ENCODE assay signal across 1 cellular context in genomic region chr2:101763496-101764333, GRCh38.
TF ChIP-seq lines count a peak whose summit lies in the region.

No MANE protein-coding gene starts in this region.

TF ChIP-seq in HepG2, 621 proteins besides CTCF, POLR2A, EP300 and RAD21 (continued from another document and continues in another):
- TF ChIP-seq, protein P1, sequence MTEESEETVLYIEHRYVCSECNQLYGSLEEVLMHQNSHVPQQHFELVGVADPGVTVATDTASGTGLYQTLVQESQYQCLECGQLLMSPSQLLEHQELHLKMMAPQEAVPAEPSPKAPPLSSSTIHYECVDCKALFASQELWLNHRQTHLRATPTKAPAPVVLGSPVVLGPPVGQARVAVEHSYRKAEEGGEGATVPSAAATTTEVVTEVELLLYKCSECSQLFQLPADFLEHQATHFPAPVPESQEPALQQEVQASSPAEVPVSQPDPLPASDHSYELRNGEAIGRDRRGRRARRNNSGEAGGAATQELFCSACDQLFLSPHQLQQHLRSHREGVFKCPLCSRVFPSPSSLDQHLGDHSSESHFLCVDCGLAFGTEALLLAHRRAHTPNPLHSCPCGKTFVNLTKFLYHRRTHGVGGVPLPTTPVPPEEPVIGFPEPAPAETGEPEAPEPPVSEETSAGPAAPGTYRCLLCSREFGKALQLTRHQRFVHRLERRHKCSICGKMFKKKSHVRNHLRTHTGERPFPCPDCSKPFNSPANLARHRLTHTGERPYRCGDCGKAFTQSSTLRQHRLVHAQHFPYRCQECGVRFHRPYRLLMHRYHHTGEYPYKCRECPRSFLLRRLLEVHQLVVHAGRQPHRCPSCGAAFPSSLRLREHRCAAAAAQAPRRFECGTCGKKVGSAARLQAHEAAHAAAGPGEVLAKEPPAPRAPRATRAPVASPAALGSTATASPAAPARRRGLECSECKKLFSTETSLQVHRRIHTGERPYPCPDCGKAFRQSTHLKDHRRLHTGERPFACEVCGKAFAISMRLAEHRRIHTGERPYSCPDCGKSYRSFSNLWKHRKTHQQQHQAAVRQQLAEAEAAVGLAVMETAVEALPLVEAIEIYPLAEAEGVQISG (CRISPR knock-in tag; IDR thresholded peaks at IDR 0.05): no peak
- TF ChIP-seq THRA (CRISPR knock-in tag; IDR thresholded peaks at IDR 0.05; ENCODE audit: borderline replicate concordance): peak; percentile 75; the same call in 1 of the 2 replicates
- no peak for TF ChIP-seq REXO4 (CRISPR knock-in tag; IDR thresholded peaks at IDR 0.05; ENCODE audit: borderline replicate concordance)
- no peak for TF ChIP-seq ZNF709 (CRISPR knock-in tag; IDR thresholded peaks at IDR 0.05)
- TF ChIP-seq PHF21A (CRISPR knock-in tag; IDR thresholded peaks at IDR 0.05): peak; percentile 97
- TF ChIP-seq, protein P2, sequence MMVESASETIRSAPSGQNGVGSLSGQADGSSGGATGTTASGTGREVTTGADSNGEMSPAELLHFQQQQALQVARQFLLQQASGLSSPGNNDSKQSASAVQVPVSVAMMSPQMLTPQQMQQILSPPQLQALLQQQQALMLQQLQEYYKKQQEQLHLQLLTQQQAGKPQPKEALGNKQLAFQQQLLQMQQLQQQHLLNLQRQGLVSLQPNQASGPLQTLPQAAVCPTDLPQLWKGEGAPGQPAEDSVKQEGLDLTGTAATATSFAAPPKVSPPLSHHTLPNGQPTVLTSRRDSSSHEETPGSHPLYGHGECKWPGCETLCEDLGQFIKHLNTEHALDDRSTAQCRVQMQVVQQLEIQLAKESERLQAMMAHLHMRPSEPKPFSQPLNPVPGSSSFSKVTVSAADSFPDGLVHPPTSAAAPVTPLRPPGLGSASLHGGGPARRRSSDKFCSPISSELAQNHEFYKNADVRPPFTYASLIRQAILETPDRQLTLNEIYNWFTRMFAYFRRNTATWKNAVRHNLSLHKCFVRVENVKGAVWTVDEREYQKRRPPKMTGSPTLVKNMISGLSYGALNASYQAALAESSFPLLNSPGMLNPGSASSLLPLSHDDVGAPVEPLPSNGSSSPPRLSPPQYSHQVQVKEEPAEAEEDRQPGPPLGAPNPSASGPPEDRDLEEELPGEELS (CRISPR knock-in tag; IDR thresholded peaks at IDR 0.05): peak; percentile 95
- TF ChIP-seq ZNF407 (CRISPR knock-in tag; IDR thresholded peaks at IDR 0.05; ENCODE audit: not compliant biosample characterization): no peak
- TF ChIP-seq SMAD3 (CRISPR knock-in tag; IDR thresholded peaks at IDR 0.05): peak; percentile 93
- no peak for TF ChIP-seq JUN (CRISPR knock-in tag; IDR thresholded peaks at IDR 0.05)
- no peak for TF ChIP-seq SMAD9 (CRISPR knock-in tag; IDR thresholded peaks at IDR 0.05)
- peak; percentile 40; the same call in 1 of the 2 replicates for TF ChIP-seq HOXD1 (CRISPR knock-in tag; IDR thresholded peaks at IDR 0.05)
- TF ChIP-seq NFKB2 (CRISPR knock-in tag; IDR thresholded peaks at IDR 0.05; ENCODE audit: borderline replicate concordance): no peak
- no peak for TF ChIP-seq SOX6 (IDR thresholded peaks at IDR 0.05)
- TF ChIP-seq SOX6 (CRISPR knock-in tag; IDR thresholded peaks at IDR 0.05): peak; percentile 98
- TF ChIP-seq, protein P3, sequence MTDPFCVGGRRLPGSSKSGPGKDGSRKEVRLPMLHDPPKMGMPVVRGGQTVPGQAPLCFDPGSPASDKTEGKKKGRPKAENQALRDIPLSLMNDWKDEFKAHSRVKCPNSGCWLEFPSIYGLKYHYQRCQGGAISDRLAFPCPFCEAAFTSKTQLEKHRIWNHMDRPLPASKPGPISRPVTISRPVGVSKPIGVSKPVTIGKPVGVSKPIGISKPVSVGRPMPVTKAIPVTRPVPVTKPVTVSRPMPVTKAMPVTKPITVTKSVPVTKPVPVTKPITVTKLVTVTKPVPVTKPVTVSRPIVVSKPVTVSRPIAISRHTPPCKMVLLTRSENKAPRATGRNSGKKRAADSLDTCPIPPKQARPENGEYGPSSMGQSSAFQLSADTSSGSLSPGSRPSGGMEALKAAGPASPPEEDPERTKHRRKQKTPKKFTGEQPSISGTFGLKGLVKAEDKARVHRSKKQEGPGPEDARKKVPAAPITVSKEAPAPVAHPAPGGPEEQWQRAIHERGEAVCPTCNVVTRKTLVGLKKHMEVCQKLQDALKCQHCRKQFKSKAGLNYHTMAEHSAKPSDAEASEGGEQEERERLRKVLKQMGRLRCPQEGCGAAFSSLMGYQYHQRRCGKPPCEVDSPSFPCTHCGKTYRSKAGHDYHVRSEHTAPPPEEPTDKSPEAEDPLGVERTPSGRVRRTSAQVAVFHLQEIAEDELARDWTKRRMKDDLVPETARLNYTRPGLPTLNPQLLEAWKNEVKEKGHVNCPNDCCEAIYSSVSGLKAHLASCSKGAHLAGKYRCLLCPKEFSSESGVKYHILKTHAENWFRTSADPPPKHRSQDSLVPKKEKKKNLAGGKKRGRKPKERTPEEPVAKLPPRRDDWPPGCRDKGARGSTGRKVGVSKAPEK (CRISPR knock-in tag; IDR thresholded peaks at IDR 0.05; ENCODE audit: borderline replicate concordance): no peak
- TF ChIP-seq ZNF570 (CRISPR knock-in tag; IDR thresholded peaks at IDR 0.05; ENCODE audit: borderline replicate concordance): no peak
- TF ChIP-seq NAIF1 (CRISPR knock-in tag; IDR thresholded peaks at IDR 0.05; ENCODE audit: borderline replicate concordance): no peak
- TF ChIP-seq ZNF260 (CRISPR knock-in tag; IDR thresholded peaks at IDR 0.05; ENCODE audit: borderline replicate concordance, low read depth): no peak
- TF ChIP-seq CEBPG (CRISPR knock-in tag; IDR thresholded peaks at IDR 0.05): peak; percentile 85
- TF ChIP-seq SSRP1 (CRISPR knock-in tag; IDR thresholded peaks at IDR 0.05): peak; percentile 64; the same call in 1 of the 2 replicates
- 0 out of 2 replicates have a peak, but pooled peaks have one; percentile 37 for TF ChIP-seq MEIS2 (CRISPR knock-in tag; IDR thresholded peaks at IDR 0.05)
- TF ChIP-seq ONECUT2 (CRISPR knock-in tag; IDR thresholded peaks at IDR 0.05): no peak
- TF ChIP-seq HDAC1 (CRISPR knock-in tag; IDR thresholded peaks at IDR 0.05): peak; percentile 82
- peak; percentile 89 for TF ChIP-seq NR2F2 (IDR thresholded peaks at IDR 0.05; ENCODE audit: borderline replicate concordance, low read depth)
- no peak for TF ChIP-seq RBAK (CRISPR knock-in tag; IDR thresholded peaks at IDR 0.05)
- peak; percentile 97 for TF ChIP-seq ISL2 (CRISPR knock-in tag; IDR thresholded peaks at IDR 0.05)
- TF ChIP-seq HMG20A (CRISPR knock-in tag; IDR thresholded peaks at IDR 0.05; ENCODE audit: borderline replicate concordance): peak; percentile 99
- TF ChIP-seq FOXA1 (IDR thresholded peaks at IDR 0.05): peak; percentile 69
- peak; percentile 97 for TF ChIP-seq FOXA1 (CRISPR knock-in tag; IDR thresholded peaks at IDR 0.05)
- TF ChIP-seq, protein P4, sequence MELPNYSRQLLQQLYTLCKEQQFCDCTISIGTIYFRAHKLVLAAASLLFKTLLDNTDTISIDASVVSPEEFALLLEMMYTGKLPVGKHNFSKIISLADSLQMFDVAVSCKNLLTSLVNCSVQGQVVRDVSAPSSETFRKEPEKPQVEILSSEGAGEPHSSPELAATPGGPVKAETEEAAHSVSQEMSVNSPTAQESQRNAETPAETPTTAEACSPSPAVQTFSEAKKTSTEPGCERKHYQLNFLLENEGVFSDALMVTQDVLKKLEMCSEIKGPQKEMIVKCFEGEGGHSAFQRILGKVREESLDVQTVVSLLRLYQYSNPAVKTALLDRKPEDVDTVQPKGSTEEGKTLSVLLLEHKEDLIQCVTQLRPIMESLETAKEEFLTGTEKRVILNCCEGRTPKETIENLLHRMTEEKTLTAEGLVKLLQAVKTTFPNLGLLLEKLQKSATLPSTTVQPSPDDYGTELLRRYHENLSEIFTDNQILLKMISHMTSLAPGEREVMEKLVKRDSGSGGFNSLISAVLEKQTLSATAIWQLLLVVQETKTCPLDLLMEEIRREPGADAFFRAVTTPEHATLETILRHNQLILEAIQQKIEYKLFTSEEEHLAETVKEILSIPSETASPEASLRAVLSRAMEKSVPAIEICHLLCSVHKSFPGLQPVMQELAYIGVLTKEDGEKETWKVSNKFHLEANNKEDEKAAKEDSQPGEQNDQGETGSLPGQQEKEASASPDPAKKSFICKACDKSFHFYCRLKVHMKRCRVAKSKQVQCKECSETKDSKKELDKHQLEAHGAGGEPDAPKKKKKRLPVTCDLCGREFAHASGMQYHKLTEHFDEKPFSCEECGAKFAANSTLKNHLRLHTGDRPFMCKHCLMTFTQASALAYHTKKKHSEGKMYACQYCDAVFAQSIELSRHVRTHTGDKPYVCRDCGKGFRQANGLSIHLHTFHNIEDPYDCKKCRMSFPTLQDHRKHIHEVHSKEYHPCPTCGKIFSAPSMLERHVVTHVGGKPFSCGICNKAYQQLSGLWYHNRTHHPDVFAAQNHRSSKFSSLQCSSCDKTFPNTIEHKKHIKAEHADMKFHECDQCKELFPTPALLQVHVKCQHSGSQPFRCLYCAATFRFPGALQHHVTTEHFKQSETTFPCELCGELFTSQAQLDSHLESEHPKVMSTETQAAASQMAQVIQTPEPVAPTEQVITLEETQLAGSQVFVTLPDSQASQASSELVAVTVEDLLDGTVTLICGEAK (IDR thresholded peaks at IDR 0.05): no peak
- TF ChIP-seq, protein P4 (CRISPR knock-in tag; IDR thresholded peaks at IDR 0.05): no peak
